Comparison of ENCODE assay signal across 2 cellular contexts in genomic region chr10:101831169-101831811, GRCh38.
TF ChIP-seq lines count a peak whose summit lies in the region.

No MANE protein-coding gene starts in this region.

TF ChIP-seq in SK-N-SH, 30 proteins besides CTCF, POLR2A, EP300 and RAD21 (continued from another document):
- TF ChIP-seq, protein P1, sequence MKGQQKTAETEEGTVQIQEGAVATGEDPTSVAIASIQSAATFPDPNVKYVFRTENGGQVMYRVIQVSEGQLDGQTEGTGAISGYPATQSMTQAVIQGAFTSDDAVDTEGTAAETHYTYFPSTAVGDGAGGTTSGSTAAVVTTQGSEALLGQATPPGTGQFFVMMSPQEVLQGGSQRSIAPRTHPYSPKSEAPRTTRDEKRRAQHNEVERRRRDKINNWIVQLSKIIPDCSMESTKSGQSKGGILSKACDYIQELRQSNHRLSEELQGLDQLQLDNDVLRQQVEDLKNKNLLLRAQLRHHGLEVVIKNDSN (IDR thresholded peaks at IDR 0.05; ENCODE audit: borderline replicate concordance, low read depth), result no peak
- TF ChIP-seq SMC3 (IDR thresholded peaks at IDR 0.05; ENCODE audit: low read depth, low read length) (no peak), YY1 (IDR thresholded peaks at IDR 0.05; ENCODE audit: low read depth) (no peak), FOSL2 (IDR thresholded peaks at IDR 0.05; ENCODE audit: borderline replicate concordance, low read depth) (no peak), FOXM1 (IDR thresholded peaks at IDR 0.05; ENCODE audit: low read depth) (no peak), ELF1 (IDR thresholded peaks at IDR 0.05) (no peak), MEF2A (IDR thresholded peaks at IDR 0.05; ENCODE audit: borderline replicate concordance, low read depth) (no peak), NFIC (IDR thresholded peaks at IDR 0.05; ENCODE audit: borderline replicate concordance) (no peak), NRF1 (IDR thresholded peaks at IDR 0.05; ENCODE audit: low read depth, low read length) (no peak), GATA2 (CRISPR knock-in tag; IDR thresholded peaks at IDR 0.05) (no peak), GABPA (IDR thresholded peaks at IDR 0.05; ENCODE audit: low read depth) (no peak)
- TF ChIP-seq, protein P2, sequence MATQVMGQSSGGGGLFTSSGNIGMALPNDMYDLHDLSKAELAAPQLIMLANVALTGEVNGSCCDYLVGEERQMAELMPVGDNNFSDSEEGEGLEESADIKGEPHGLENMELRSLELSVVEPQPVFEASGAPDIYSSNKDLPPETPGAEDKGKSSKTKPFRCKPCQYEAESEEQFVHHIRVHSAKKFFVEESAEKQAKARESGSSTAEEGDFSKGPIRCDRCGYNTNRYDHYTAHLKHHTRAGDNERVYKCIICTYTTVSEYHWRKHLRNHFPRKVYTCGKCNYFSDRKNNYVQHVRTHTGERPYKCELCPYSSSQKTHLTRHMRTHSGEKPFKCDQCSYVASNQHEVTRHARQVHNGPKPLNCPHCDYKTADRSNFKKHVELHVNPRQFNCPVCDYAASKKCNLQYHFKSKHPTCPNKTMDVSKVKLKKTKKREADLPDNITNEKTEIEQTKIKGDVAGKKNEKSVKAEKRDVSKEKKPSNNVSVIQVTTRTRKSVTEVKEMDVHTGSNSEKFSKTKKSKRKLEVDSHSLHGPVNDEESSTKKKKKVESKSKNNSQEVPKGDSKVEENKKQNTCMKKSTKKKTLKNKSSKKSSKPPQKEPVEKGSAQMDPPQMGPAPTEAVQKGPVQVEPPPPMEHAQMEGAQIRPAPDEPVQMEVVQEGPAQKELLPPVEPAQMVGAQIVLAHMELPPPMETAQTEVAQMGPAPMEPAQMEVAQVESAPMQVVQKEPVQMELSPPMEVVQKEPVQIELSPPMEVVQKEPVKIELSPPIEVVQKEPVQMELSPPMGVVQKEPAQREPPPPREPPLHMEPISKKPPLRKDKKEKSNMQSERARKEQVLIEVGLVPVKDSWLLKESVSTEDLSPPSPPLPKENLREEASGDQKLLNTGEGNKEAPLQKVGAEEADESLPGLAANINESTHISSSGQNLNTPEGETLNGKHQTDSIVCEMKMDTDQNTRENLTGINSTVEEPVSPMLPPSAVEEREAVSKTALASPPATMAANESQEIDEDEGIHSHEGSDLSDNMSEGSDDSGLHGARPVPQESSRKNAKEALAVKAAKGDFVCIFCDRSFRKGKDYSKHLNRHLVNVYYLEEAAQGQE (IDR thresholded peaks at IDR 0.05; ENCODE audit: low read depth, low read length), result no peak
- TF ChIP-seq, protein P3, sequence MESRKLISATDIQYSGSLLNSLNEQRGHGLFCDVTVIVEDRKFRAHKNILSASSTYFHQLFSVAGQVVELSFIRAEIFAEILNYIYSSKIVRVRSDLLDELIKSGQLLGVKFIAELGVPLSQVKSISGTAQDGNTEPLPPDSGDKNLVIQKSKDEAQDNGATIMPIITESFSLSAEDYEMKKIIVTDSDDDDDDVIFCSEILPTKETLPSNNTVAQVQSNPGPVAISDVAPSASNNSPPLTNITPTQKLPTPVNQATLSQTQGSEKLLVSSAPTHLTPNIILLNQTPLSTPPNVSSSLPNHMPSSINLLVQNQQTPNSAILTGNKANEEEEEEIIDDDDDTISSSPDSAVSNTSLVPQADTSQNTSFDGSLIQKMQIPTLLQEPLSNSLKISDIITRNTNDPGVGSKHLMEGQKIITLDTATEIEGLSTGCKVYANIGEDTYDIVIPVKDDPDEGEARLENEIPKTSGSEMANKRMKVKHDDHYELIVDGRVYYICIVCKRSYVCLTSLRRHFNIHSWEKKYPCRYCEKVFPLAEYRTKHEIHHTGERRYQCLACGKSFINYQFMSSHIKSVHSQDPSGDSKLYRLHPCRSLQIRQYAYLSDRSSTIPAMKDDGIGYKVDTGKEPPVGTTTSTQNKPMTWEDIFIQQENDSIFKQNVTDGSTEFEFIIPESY (IDR thresholded peaks at IDR 0.05; ENCODE audit: borderline replicate concordance, low read depth), result no peak
- TF ChIP-seq, protein P4, sequence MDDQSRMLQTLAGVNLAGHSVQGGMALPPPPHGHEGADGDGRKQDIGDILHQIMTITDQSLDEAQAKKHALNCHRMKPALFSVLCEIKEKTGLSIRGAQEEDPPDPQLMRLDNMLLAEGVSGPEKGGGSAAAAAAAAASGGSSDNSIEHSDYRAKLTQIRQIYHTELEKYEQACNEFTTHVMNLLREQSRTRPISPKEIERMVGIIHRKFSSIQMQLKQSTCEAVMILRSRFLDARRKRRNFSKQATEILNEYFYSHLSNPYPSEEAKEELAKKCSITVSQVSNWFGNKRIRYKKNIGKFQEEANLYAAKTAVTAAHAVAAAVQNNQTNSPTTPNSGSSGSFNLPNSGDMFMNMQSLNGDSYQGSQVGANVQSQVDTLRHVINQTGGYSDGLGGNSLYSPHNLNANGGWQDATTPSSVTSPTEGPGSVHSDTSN (IDR thresholded peaks at IDR 0.05), result no peak

TF ChIP-seq in SK-N-SH treated with all-trans-retinoic acid at 6 μM for 48 hours, 23 proteins besides CTCF, POLR2A, EP300 and RAD21 (continued from another document):
- TF ChIP-seq POU6F1 (CRISPR knock-in tag; IDR thresholded peaks at IDR 0.05; ENCODE audit: borderline replicate concordance, low read depth), result no peak
- TF ChIP-seq, protein P5, sequence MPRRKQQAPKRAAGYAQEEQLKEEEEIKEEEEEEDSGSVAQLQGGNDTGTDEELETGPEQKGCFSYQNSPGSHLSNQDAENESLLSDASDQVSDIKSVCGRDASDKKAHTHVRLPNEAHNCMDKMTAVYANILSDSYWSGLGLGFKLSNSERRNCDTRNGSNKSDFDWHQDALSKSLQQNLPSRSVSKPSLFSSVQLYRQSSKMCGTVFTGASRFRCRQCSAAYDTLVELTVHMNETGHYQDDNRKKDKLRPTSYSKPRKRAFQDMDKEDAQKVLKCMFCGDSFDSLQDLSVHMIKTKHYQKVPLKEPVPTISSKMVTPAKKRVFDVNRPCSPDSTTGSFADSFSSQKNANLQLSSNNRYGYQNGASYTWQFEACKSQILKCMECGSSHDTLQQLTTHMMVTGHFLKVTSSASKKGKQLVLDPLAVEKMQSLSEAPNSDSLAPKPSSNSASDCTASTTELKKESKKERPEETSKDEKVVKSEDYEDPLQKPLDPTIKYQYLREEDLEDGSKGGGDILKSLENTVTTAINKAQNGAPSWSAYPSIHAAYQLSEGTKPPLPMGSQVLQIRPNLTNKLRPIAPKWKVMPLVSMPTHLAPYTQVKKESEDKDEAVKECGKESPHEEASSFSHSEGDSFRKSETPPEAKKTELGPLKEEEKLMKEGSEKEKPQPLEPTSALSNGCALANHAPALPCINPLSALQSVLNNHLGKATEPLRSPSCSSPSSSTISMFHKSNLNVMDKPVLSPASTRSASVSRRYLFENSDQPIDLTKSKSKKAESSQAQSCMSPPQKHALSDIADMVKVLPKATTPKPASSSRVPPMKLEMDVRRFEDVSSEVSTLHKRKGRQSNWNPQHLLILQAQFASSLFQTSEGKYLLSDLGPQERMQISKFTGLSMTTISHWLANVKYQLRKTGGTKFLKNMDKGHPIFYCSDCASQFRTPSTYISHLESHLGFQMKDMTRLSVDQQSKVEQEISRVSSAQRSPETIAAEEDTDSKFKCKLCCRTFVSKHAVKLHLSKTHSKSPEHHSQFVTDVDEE (CRISPR knock-in tag; IDR thresholded peaks at IDR 0.05), result no peak
- TF ChIP-seq ZFP3 (CRISPR knock-in tag; IDR thresholded peaks at IDR 0.05), result no peak
- TF ChIP-seq ZFP30 (CRISPR knock-in tag; IDR thresholded peaks at IDR 0.05), result no peak
